In genomic region chr19:7657047-7657779, GRCh38 we compare ENCODE assay signal across 2 cellular contexts.
TF ChIP-seq lines count a peak whose summit lies in the region.

No MANE protein-coding gene starts in this region.

TF ChIP-seq in GM12878, 131 proteins besides CTCF, POLR2A, EP300 and RAD21:
- no peak for TF ChIP-seq ASH2L (IDR thresholded peaks at IDR 0.05; ENCODE audit: borderline replicate concordance, low read depth)
- no peak for TF ChIP-seq TARDBP (IDR thresholded peaks at IDR 0.05; ENCODE audit: borderline replicate concordance)
- TF ChIP-seq MLLT1 (IDR thresholded peaks at IDR 0.05) = no peak
- no peak for TF ChIP-seq ESRRA (IDR thresholded peaks at IDR 0.05; ENCODE audit: low read length)
- TF ChIP-seq DPF2 (IDR thresholded peaks at IDR 0.05) = no peak
- TF ChIP-seq BACH1 (IDR thresholded peaks at IDR 0.05; ENCODE audit: borderline replicate concordance) = no peak
- TF ChIP-seq ZBTB33 (IDR thresholded peaks at IDR 0.05) = no peak
- no peak for TF ChIP-seq FOXM1 (IDR thresholded peaks at IDR 0.05; ENCODE audit: low read depth, low read length)
- TF ChIP-seq HDAC6 (IDR thresholded peaks at IDR 0.05; ENCODE audit: unreplicated experiment) = no peak
- no peak for TF ChIP-seq TCF12 (IDR thresholded peaks at IDR 0.05; ENCODE audit: low read depth, low read length)
- no peak for TF ChIP-seq USF2 (IDR thresholded peaks at IDR 0.05; ENCODE audit: borderline replicate concordance, low read depth, low read length)
- no peak for TF ChIP-seq SRF (IDR thresholded peaks at IDR 0.05; ENCODE audit: low read depth in 2 of 2, low read length in 2 of 2)
- TF ChIP-seq IKZF1 (conservative IDR thresholded peaks at IDR 0.05) = no peak

TF ChIP-seq in GM23338, 12 proteins besides CTCF, POLR2A, EP300 and RAD21:
- TF ChIP-seq ZNF462 (CRISPR knock-in tag; IDR thresholded peaks at IDR 0.05) (no peak), POLR2AphosphoS5 (IDR thresholded peaks at IDR 0.05; ENCODE audit: low read depth) (no peak), JUNB (IDR thresholded peaks at IDR 0.05; ENCODE audit: unreplicated experiment) (no peak), EZH2 (IDR thresholded peaks at IDR 0.05; ENCODE audit: low read depth, unreplicated experiment) (no peak), NANOG (IDR thresholded peaks at IDR 0.05; ENCODE audit: borderline replicate concordance) (no peak), ZNF114 (CRISPR knock-in tag; IDR thresholded peaks at IDR 0.05) (no peak), STAT1 (IDR thresholded peaks at IDR 0.05; ENCODE audit: unreplicated experiment) (no peak), EZH2phosphoT487 (IDR thresholded peaks at IDR 0.05; ENCODE audit: unreplicated experiment) (no peak), REST (IDR thresholded peaks at IDR 0.05; ENCODE audit: unreplicated experiment) (no peak), ZNF331 (CRISPR knock-in tag; IDR thresholded peaks at IDR 0.05; ENCODE audit: low read depth) (no peak)
TF ChIP-seq in GM23338: peak in this region for 0.
